In the genomic region with DNA sequence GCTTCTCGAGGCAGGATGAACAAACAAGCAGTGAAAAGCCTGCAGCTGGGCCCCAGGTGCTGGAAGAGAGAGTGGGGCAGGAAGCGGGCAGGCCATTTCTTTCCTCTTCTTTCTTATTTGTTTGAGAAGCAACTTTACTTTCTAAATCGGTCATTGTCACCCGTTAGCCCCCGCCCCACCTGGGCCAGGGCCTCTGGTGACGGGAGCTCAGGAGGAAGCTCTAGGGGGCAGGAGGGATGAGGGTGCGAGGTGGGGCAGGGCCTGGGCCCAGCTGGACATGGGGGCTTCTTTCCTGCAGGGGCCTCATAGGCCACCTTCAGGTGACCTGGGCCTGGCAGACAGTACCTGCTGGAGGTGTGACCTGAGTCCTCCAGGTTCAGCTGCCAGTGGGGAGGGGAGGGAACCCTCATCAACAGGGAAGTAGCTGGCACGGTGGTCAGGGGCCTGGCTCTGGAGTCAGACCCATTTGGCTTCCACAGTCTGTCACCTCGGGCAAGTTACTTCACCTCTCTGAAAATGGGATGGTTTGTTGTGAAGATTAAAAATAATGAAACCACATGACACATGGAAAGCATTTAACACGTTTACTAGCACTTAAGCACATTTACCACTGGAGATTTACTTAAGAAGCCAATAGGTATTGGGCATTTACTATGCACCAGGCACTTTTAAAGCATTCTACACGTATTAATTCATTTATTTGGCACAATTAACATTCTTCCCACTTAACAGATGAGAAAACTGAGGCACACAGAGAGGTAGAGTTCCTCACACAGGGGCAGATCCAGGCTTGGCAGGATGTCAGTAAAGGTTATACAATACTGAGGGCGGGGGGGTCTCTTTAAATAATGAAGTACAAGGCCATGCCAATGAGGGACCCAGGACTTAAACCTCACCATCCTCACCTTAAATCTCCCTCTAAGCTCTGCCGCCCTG, we compare ENCODE assay signal across 12 cellular contexts. TPM values are rescaled to one million over a fixed set of nuclear protein-coding genes. Genes with fewer than 3 reads are reported as not detected.
A peak's percentile ranks its signal among the peaks of the same experiment; 100 is the strongest.
DNase-seq lines count a peak whose midpoint lies in the region; ATAC-seq, FAIRE-seq and TF ChIP-seq lines count a peak whose summit lies in the region.
"Had no signal": no experiment of that assay in that cellular context is flagged by ENCODE, and none has a peak within 500 bp of the region (broad histone marks: within the 10 kb centered on the region; RNA-seq: fewer than 3 reads in every experiment).

No MANE protein-coding gene starts in this region.

- H3K36me3 ChIP-seq in naive thymus-derived CD4-positive, alpha-beta T cell (ENCODE audit: control insufficient read depth in 2 of 3, insufficient read depth in 3 of 3, low read length in 3 of 3) = no peaks in the 10 kb centered on the region

- H3K4me1 ChIP-seq in naive thymus-derived CD4-positive, alpha-beta T cell (ENCODE audit: control insufficient read depth in 2 of 2, insufficient read depth in 2 of 2, low read length in 2 of 2) = peaks cover 42 to 68% of the 10 kb centered on the region in 2 donors

- intact Hi-C loops in activated CD8-positive, alpha-beta T cell treated with anti-CD3 and anti-CD28 coated beads for 36 hours (cut with micrococcal nuclease) = loop anchor here (2.0 kb wide), 1 partner anchor 13 kb away; no protein-coding TSS in a partner anchor
- intact Hi-C loops in naive thymus-derived CD4-positive, alpha-beta T cell (cut with micrococcal nuclease) = loop anchor here (2.0 kb wide), 2 partner anchors 13 to 55 kb away; a partner anchor contains a TSS

- no peak overlapping the region for H3K4me3 ChIP-seq in GM12865 (ENCODE audit: low read depth, low read length)
- peak overlapping the region; percentile 14 for H3K4me3 ChIP-seq in naive thymus-derived CD4-positive, alpha-beta T cell (ENCODE audit: low read length)

- no peak for FAIRE-seq in HTR-8/SVneo (lab: Jason Lieb, UNC)
- FAIRE-seq: keratinocyte had no signal

- no peaks in the 10 kb centered on the region for H3K27me3 Mint-ChIP-seq in activated CD8-positive, alpha-beta T cell treated with anti-CD3 and anti-CD28 coated beads for 36 hours
- H3K27me3 Mint-ChIP-seq in naive thymus-derived CD4-positive, alpha-beta T cell = peaks cover 0 to 3% (median 0%) of the 10 kb centered on the region in 5 donors

- peaks cover 3% of the 10 kb centered on the region for H3K9me3 Mint-ChIP-seq in activated CD8-positive, alpha-beta T cell treated with anti-CD3 and anti-CD28 coated beads for 36 hours
- peaks cover 0 to 2% (median 0%) of the 10 kb centered on the region in 11 donors for H3K9me3 Mint-ChIP-seq in naive thymus-derived CD4-positive, alpha-beta T cell

- peak overlapping the region; percentile 71 for H3K27ac ChIP-seq in naive thymus-derived CD4-positive, alpha-beta T cell (ENCODE audit: low read depth, low read length)
- H3K27ac ChIP-seq: epithelial cell of prostate had no signal

- peak overlapping the region; percentile 89 for H3K27ac Mint-ChIP-seq in activated CD8-positive, alpha-beta T cell treated with anti-CD3 and anti-CD28 coated beads for 36 hours
- H3K27ac Mint-ChIP-seq in naive thymus-derived CD4-positive, alpha-beta T cell = peak overlapping the region; percentile 91 to 98 (median 96)

- ATAC-seq in HG02678 (IDR thresholded peaks at IDR 0.05; ENCODE audit: unreplicated experiment) (peak; percentile 64), HG03521 (IDR thresholded peaks at IDR 0.05; ENCODE audit: unreplicated experiment) (no peak)
- peak; percentile 63 for ATAC-seq in activated CD8-positive, alpha-beta T cell treated with anti-CD3 and anti-CD28 coated beads for 36 hours
- ATAC-seq in naive thymus-derived CD4-positive, alpha-beta T cell = peak; percentile 57

- no peaks in the 10 kb centered on the region for H3K27me3 ChIP-seq in naive thymus-derived CD4-positive, alpha-beta T cell (ENCODE audit: control insufficient read depth in 2 of 2, insufficient read depth in 2 of 2, low read length in 2 of 2)

- H3K4me1 Mint-ChIP-seq in activated CD8-positive, alpha-beta T cell treated with anti-CD3 and anti-CD28 coated beads for 36 hours (ENCODE audit: low read depth) = peaks cover 70% of the 10 kb centered on the region
- H3K4me1 Mint-ChIP-seq in naive thymus-derived CD4-positive, alpha-beta T cell = peaks cover 45 to 88% (median 85%) of the 10 kb centered on the region in 7 donors

- DNase-seq in GM12865 (ENCODE audit: low read depth) (peak; percentile 76), ureter (ENCODE audit: low spot score) (no peak), CD1c-positive myeloid dendritic cell (ENCODE audit: extremely low spot score) (no peak), HTR-8/SVneo (ENCODE audit: insufficient read length, low spot score) (no peak)
- peak; percentile 85 for DNase-seq in activated CD8-positive, alpha-beta T cell treated with anti-CD3 and anti-CD28 coated beads for 36 hours
- DNase-seq in naive thymus-derived CD4-positive, alpha-beta T cell = peak in 8 of 9 donors; percentile 52 to 72 (median 64)
- DNase-seq: NCI-H774, occipital lobe had no signal

- peak overlapping the region; percentile 28 for H3K4me3 Mint-ChIP-seq in activated CD8-positive, alpha-beta T cell treated with anti-CD3 and anti-CD28 coated beads for 36 hours
- H3K4me3 Mint-ChIP-seq in naive thymus-derived CD4-positive, alpha-beta T cell = peak overlapping the region; percentile 48 to 84 (median 71)

- H3K9me3 ChIP-seq in naive thymus-derived CD4-positive, alpha-beta T cell (ENCODE audit: control insufficient read depth in 2 of 3, low read length in 3 of 3) = no peaks in the 10 kb centered on the region

- CTCF ChIA-PET in activated CD8-positive, alpha-beta T cell treated with anti-CD3 and anti-CD28 coated beads for 36 hours (lab: Charles Lee) = interaction anchor here (0.7 to 4.0 kb wide), 11 partner anchors 11 to 47 kb away, joined by 3 to 15 read pairs (median 3); no protein-coding TSS in a partner anchor
- CTCF ChIA-PET in naive thymus-derived CD4-positive, alpha-beta T cell (lab: Charles Lee) = interaction anchor here (1.1 to 4.9 kb wide), 10 partner anchors 13 to 117 kb away, joined by 4 to 46 read pairs (median 6); no protein-coding TSS in a partner anchor

- H3K36me3 Mint-ChIP-seq in activated CD8-positive, alpha-beta T cell treated with anti-CD3 and anti-CD28 coated beads for 36 hours (ENCODE audit: low read depth) = peaks cover 3% of the 10 kb centered on the region
- H3K36me3 Mint-ChIP-seq in naive thymus-derived CD4-positive, alpha-beta T cell = peaks cover 0 to 1% (median 0%) of the 10 kb centered on the region in 5 donors

- POLR2A ChIA-PET in activated CD8-positive, alpha-beta T cell treated with anti-CD3 and anti-CD28 coated beads for 36 hours (lab: Charles Lee) = interaction anchor here (0.7 to 5.0 kb wide), 10 partner anchors 8 to 78 kb away, joined by 3 to 31 read pairs (median 6); a partner anchor contains a TSS
- POLR2A ChIA-PET in naive thymus-derived CD4-positive, alpha-beta T cell (lab: Charles Lee) = interaction anchor here (0.8 to 36.4 kb wide), 9 partner anchors 8 to 68 kb away, joined by 4 to 1267 read pairs (median 10); a partner anchor contains a TSS

- no peak for TF ChIP-seq CTCF in GM12865 (IDR thresholded peaks at IDR 0.05; ENCODE audit: insufficient read depth, low read depth, low read length, missing control alignments)
- no peak for TF ChIP-seq CTCF in activated CD8-positive, alpha-beta T cell treated with anti-CD3 and anti-CD28 coated beads for 36 hours (IDR thresholded peaks at IDR 0.05)

RNA-seq across cellular contexts. Expression of a gene that starts 54.2 kb away (rescaled TPM):
- 10 to 100 TPM; 70.4 to 74.3 TPM for total RNA-seq in activated CD8-positive, alpha-beta T cell treated with anti-CD3 and anti-CD28 coated beads for 36 hours
- total RNA-seq in naive thymus-derived CD4-positive, alpha-beta T cell = 10 to 100 TPM; 14.8 to 89.4 (median 34.1) TPM
- 10 to 100 TPM; 13.0 to 28.3 TPM for polyA plus RNA-seq in naive thymus-derived CD4-positive, alpha-beta T cell
- total RNA-seq in ureter = 81.0 TPM

Comparison
In these comparisons a context has a peak if more than half of its experiments do, and no peak if none do; other contexts are left out.
1. DNase-seq: peak in GM12865 (single experiment), activated CD8-positive, alpha-beta T cell treated with anti-CD3 and anti-CD28 coated beads for 36 hours (single experiment) and naive thymus-derived CD4-positive, alpha-beta T cell (8 of 9); none in ureter (single experiment), CD1c-positive myeloid dendritic cell (single experiment) and HTR-8/SVneo (single experiment).